ENCODE assay signal across 17 cellular contexts in the genomic region with DNA sequence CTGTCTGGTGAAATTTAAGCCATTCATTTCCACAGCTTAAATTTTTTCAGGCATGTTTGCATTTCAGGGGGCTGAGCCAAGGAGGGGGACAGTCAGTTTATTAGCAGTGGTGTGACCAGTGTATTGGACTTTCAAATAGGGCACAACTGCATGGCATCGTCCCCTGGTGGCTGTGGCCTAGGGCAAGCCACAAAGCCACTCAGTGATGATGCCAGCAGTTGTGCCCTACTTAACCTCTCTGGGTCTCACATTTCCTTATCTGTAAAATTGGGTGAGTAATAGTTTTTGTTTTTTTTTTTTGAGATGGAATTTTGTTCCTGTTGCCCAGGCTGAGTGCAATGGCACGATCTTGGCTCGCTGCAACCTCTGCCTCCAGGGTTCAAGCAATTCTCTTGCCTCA. TPM values are rescaled to one million over a fixed set of nuclear protein-coding genes. Genes with fewer than 3 reads are reported as not detected.
A peak's percentile ranks its signal among the peaks of the same experiment; 100 is the strongest.
DNase-seq lines count a peak whose midpoint lies in the region; ATAC-seq and TF ChIP-seq lines count a peak whose summit lies in the region.
"Had no signal": no experiment of that assay in that cellular context is flagged by ENCODE, and none has a peak within 500 bp of the region (broad histone marks: within the 10 kb centered on the region; RNA-seq: fewer than 3 reads in every experiment).

No MANE protein-coding gene starts in this region.

- no peaks in the 10 kb centered on the region for H3K9me3 Mint-ChIP-seq in CD4-positive, CD25-positive, alpha-beta regulatory T cell
- H3K9me3 Mint-ChIP-seq in CD14-positive monocyte = peaks cover 0 to 4% (median 0%) of the 10 kb centered on the region in 7 donors
- H3K9me3 Mint-ChIP-seq in activated naive CD8-positive, alpha-beta T cell treated with anti-CD3 and anti-CD28 coated beads, Interleukin-2, amount 50 U/mL, for 24 hours = no peaks in the 10 kb centered on the region
- H3K9me3 Mint-ChIP-seq: CD8-positive, alpha-beta memory T cell had no signal

- H3K27ac Mint-ChIP-seq in CD4-positive, CD25-positive, alpha-beta regulatory T cell = peak overlapping the region; percentile 41 to 60 (median 51)
- peak overlapping the region in 1 of 7 donors; percentile 26 for H3K27ac Mint-ChIP-seq in CD14-positive monocyte
- H3K27ac Mint-ChIP-seq in activated naive CD8-positive, alpha-beta T cell treated with anti-CD3 and anti-CD28 coated beads, Interleukin-2, amount 50 U/mL, for 24 hours = no peak overlapping the region

- no peak for ATAC-seq in CD4-positive, CD25-positive, alpha-beta regulatory T cell (ENCODE audit: low read depth in 2 of 2)
- peak in 3 of 4 donors; percentile 63 to 68 (median 64) for ATAC-seq in psoas muscle
- ATAC-seq in HG03571 (IDR thresholded peaks at IDR 0.05; ENCODE audit: unreplicated experiment) = no peak
- no peak for ATAC-seq in activated naive CD8-positive, alpha-beta T cell treated with anti-CD3 and anti-CD28 coated beads, Interleukin-2, amount 50 U/mL, for 24 hours

- H3K4me3 Mint-ChIP-seq in CD4-positive, CD25-positive, alpha-beta regulatory T cell = no peak overlapping the region
- H3K4me3 Mint-ChIP-seq in CD14-positive monocyte = no peak overlapping the region
- H3K4me3 Mint-ChIP-seq in activated naive CD8-positive, alpha-beta T cell treated with anti-CD3 and anti-CD28 coated beads, Interleukin-2, amount 50 U/mL, for 24 hours = no peak overlapping the region
- H3K4me3 Mint-ChIP-seq: CD8-positive, alpha-beta memory T cell had no signal

- no peak for DNase-seq in CD4-positive, CD25-positive, alpha-beta regulatory T cell
- DNase-seq in MV-4-11 (lab: John Stamatoyannopoulos, UW) (peak; percentile 13), adrenal gland (peak in 5 of 7 donors; percentile 44 to 55 (median 52)), psoas muscle (no peak), NCI-H446 (lab: John Stamatoyannopoulos, UW) (no peak), CD14-positive monocyte (ENCODE audit: low spot score) (no peak)
- DNase-seq in activated naive CD8-positive, alpha-beta T cell treated with anti-CD3 and anti-CD28 coated beads, Interleukin-2, amount 50 U/mL, for 24 hours = no peak
- DNase-seq: 8988T; CD8-positive, alpha-beta memory T cell; COR-L47; DMS 273 treated with DMSO at 0.1 percent for 48 hours; DMS53; DND-41; GM23248 had no signal

- TF ChIP-seq POLR2A in adrenal gland (IDR thresholded peaks at IDR 0.05) = no peak

- H3K36me3 Mint-ChIP-seq in CD4-positive, CD25-positive, alpha-beta regulatory T cell = peaks cover 56% of the 10 kb centered on the region
- peaks cover 61 to 86% of the 10 kb centered on the region in 2 donors for H3K36me3 Mint-ChIP-seq in CD14-positive monocyte
- peaks cover 66% of the 10 kb centered on the region for H3K36me3 Mint-ChIP-seq in activated naive CD8-positive, alpha-beta T cell treated with anti-CD3 and anti-CD28 coated beads, Interleukin-2, amount 50 U/mL, for 24 hours (ENCODE audit: low read depth)

- no peaks in the 10 kb centered on the region for H3K4me1 ChIP-seq in CD4-positive, CD25-positive, alpha-beta regulatory T cell (ENCODE audit: control insufficient read depth, insufficient read depth, low read length, poor library complexity, severe bottlenecking)
- H3K4me1 ChIP-seq in adrenal gland (replicated peaks in 1 of 2) (peaks cover 5 to 7% of the 10 kb centered on the region in 2 donors), psoas muscle (peaks cover 62% of the 10 kb centered on the region)
- H3K4me1 ChIP-seq: HAP-1 had no signal

- H3K27me3 Mint-ChIP-seq in CD4-positive, CD25-positive, alpha-beta regulatory T cell = no peaks in the 10 kb centered on the region
- peaks cover 0 to 2% (median 0%) of the 10 kb centered on the region in 3 donors for H3K27me3 Mint-ChIP-seq in CD14-positive monocyte (ENCODE audit: low read depth in 3 of 3)
- H3K27me3 Mint-ChIP-seq in activated naive CD8-positive, alpha-beta T cell treated with anti-CD3 and anti-CD28 coated beads, Interleukin-2, amount 50 U/mL, for 24 hours = no peaks in the 10 kb centered on the region
- H3K27me3 Mint-ChIP-seq: CD8-positive, alpha-beta memory T cell had no signal

- H3K9me3 ChIP-seq in CD4-positive, CD25-positive, alpha-beta regulatory T cell (ENCODE audit: control insufficient read depth in 2 of 2, low read length in 2 of 2) = no peaks in the 10 kb centered on the region
- H3K9me3 ChIP-seq in adrenal gland (replicated peaks in 1 of 3) = no peaks in the 10 kb centered on the region
- no peaks in the 10 kb centered on the region for H3K9me3 ChIP-seq in psoas muscle
- H3K9me3 ChIP-seq: HAP-1 had no signal

- 43 to 60% (median 54%) methylated on average over 3 of the region's 3 CpGs for WGBS in adrenal gland, 4 donors
- 68 to 82% (median 71%) methylated on average over 3 of the region's 3 CpGs for WGBS in psoas muscle, 3 donors

- H3K27me3 ChIP-seq in CD4-positive, CD25-positive, alpha-beta regulatory T cell (ENCODE audit: control insufficient read depth, insufficient read depth, low read length) = no peaks in the 10 kb centered on the region
- H3K27me3 ChIP-seq in adrenal gland (no peaks in the 10 kb centered on the region), psoas muscle (ENCODE audit: insufficient read depth in 3 of 3, low read length in 2 of 3) (no peaks in the 10 kb centered on the region)
- H3K27me3 ChIP-seq: BLaER1 had no signal

- TF ChIP-seq CTCF in adrenal gland (IDR thresholded peaks at IDR 0.05) (no peak), psoas muscle (IDR thresholded peaks at IDR 0.05) (no peak), CD14-positive monocyte (IDR thresholded peaks at IDR 0.05) (no peak)

- H3K4me1 Mint-ChIP-seq in CD4-positive, CD25-positive, alpha-beta regulatory T cell = peaks cover 14 to 36% (median 28%) of the 10 kb centered on the region in 4 donors
- no peaks in the 10 kb centered on the region for H3K4me1 Mint-ChIP-seq in CD14-positive monocyte
- peaks cover 11% of the 10 kb centered on the region for H3K4me1 Mint-ChIP-seq in activated naive CD8-positive, alpha-beta T cell treated with anti-CD3 and anti-CD28 coated beads, Interleukin-2, amount 50 U/mL, for 24 hours

- no peak overlapping the region for H3K27ac ChIP-seq in CD4-positive, CD25-positive, alpha-beta regulatory T cell (ENCODE audit: insufficient read depth, low read length, poor library complexity, severe bottlenecking)
- H3K27ac ChIP-seq in adrenal gland = no peak overlapping the region
- H3K27ac ChIP-seq in psoas muscle = no peak overlapping the region
- H3K27ac ChIP-seq: BLaER1, GM23248 had no signal

- intact Hi-C loops in adrenal gland (cut with DNase I) (no loop called here), psoas muscle (cut with DNase I) (no loop called here), CD14-positive monocyte (cut with micrococcal nuclease) (no loop called here)

- peaks cover 43% of the 10 kb centered on the region for H3K36me3 ChIP-seq in CD4-positive, CD25-positive, alpha-beta regulatory T cell (ENCODE audit: control insufficient read depth, insufficient read depth, low read length)
- H3K36me3 ChIP-seq in adrenal gland (replicated peaks in 1 of 2) = peaks cover 0 to 5% of the 10 kb centered on the region in 2 donors
- peaks cover 0 to 7% of the 10 kb centered on the region in 2 donors for H3K36me3 ChIP-seq in psoas muscle (ENCODE audit: insufficient read depth in 1 of 2, low read depth in 1 of 2)

- no peak overlapping the region for H3K4me3 ChIP-seq in CD4-positive, CD25-positive, alpha-beta regulatory T cell (ENCODE audit: low read depth, low read length)
- H3K4me3 ChIP-seq in adrenal gland (no peak overlapping the region), psoas muscle (no peak overlapping the region)
- H3K4me3 ChIP-seq: BLaER1, GM23248, HAP-1 had no signal

RNA-seq across cellular contexts. Expression of a gene that starts 48.0 kb away (rescaled TPM):
- total RNA-seq in CD4-positive, CD25-positive, alpha-beta regulatory T cell = 22.4 TPM
- polyA plus RNA-seq in CD4-positive, CD25-positive, alpha-beta regulatory T cell = 10 to 100 TPM; 15.9 to 18.3 (median 16.3) TPM
- 10 to 100 TPM; 13.8 to 26.2 (median 20.8) TPM for total RNA-seq in adrenal gland
- polyA plus RNA-seq in adrenal gland = 10 to 100 TPM in 1 of 3 donors, 1 to 10 TPM in 2; 5.6 to 33.6 (median 5.9) TPM
- 10 to 100 TPM; 27.4 to 33.3 (median 30.2) TPM for total RNA-seq in psoas muscle
- polyA plus RNA-seq in psoas muscle = 10 to 100 TPM; 10.9 to 21.0 (median 11.6) TPM
- 10 to 100 TPM in 1 of 2 donors, 1 to 10 TPM in 1; 7.4 to 10.2 TPM for polyA plus RNA-seq in CD14-positive monocyte

Comparison
In these comparisons a context has a peak if more than half of its experiments do, and no peak if none do; other contexts are left out.
1. ATAC-seq: peak in psoas muscle (3 of 4); none in CD4-positive, CD25-positive, alpha-beta regulatory T cell (0 of 2), HG03571 (single experiment) and activated naive CD8-positive, alpha-beta T cell treated with anti-CD3 and anti-CD28 coated beads, Interleukin-2, amount 50 U/mL, for 24 hours (single experiment).
2. DNase-seq: peak in MV-4-11 (single experiment) and adrenal gland (5 of 7); none in CD4-positive, CD25-positive, alpha-beta regulatory T cell (0 of 3), psoas muscle (0 of 2), NCI-H446 (0 of 2), CD14-positive monocyte (single experiment) and activated naive CD8-positive, alpha-beta T cell treated with anti-CD3 and anti-CD28 coated beads, Interleukin-2, amount 50 U/mL, for 24 hours (single experiment).